ENCODE assay signal across 8 cellular contexts in genomic region chr5:25544652-25545249, GRCh38.
DNase-seq lines count a peak whose midpoint lies in the region; ATAC-seq and TF ChIP-seq lines count a peak whose summit lies in the region.

No MANE protein-coding gene starts in this region.

- peak; percentile 80 for TF ChIP-seq CTCF in LNCaP clone FGC (IDR thresholded peaks at IDR 0.05; ENCODE audit: control insufficient read depth, extremely low read depth, insufficient read depth)

- DNase-seq in SIG-M5 treated with dmso at 0.1 percent for 504 hours (lab: John Stamatoyannopoulos, UW; ENCODE audit: unreplicated experiment) (peak; percentile 53), SIG-M5 (lab: John Stamatoyannopoulos, UW) (no peak), LNCaP clone FGC (ENCODE audit: low read depth) (peak; percentile 32), SW 1271 (lab: John Stamatoyannopoulos, UW) (peak; percentile 10 to 64), inferior parietal cortex (ENCODE audit: extremely low spot score) (peak; percentile 24)
- DNase-seq in activated CD4-positive, CD25-positive, alpha-beta regulatory T cell treated with anti-CD3 and anti-CD28 coated beads, Interleukin-2, amount 50 U/mL, for 72 hours, result no peak

- no peak for ATAC-seq in GM21447 (IDR thresholded peaks at IDR 0.05; ENCODE audit: unreplicated experiment)
- no peak for ATAC-seq in GM18511 (IDR thresholded peaks at IDR 0.05; ENCODE audit: unreplicated experiment)

- H3K4me3 ChIP-seq in LNCaP clone FGC (ENCODE audit: low read depth, low read length), result no peak overlapping the region

Comparison
In these comparisons a context has a peak if more than half of its experiments do, and no peak if none do; other contexts are left out.
1. DNase-seq: peak in SIG-M5 treated with dmso at 0.1 percent for 504 hours (single experiment), LNCaP clone FGC (single experiment), SW 1271 (2 of 2) and inferior parietal cortex (single experiment); none in SIG-M5 (single experiment) and activated CD4-positive, CD25-positive, alpha-beta regulatory T cell treated with anti-CD3 and anti-CD28 coated beads, Interleukin-2, amount 50 U/mL, for 72 hours (single experiment).